In genomic region chr9:5269249-5269715, GRCh38 we compare ENCODE assay signal across 1 cellular context.
TF ChIP-seq lines count a peak whose summit lies in the region.

No MANE protein-coding gene starts in this region.

TF ChIP-seq in H1, 55 proteins besides CTCF, POLR2A, EP300 and RAD21:
- TF ChIP-seq TEAD4 (IDR thresholded peaks at IDR 0.05; ENCODE audit: low read depth, low read length) (peak; percentile 91), SP1 (IDR thresholded peaks at IDR 0.05; ENCODE audit: low read depth, low read length) (0 out of 2 replicates have a peak, but pooled peaks have one; percentile 30), KDM5A (IDR thresholded peaks at IDR 0.05; ENCODE audit: low read length) (no peak), RFX5 (IDR thresholded peaks at IDR 0.05; ENCODE audit: borderline replicate concordance, low read depth, low read length) (peak; percentile 65; the same call in 1 of the 2 replicates), BRCA1 (IDR thresholded peaks at IDR 0.05; ENCODE audit: low read depth, low read length) (no peak)
